In the genomic region with DNA sequence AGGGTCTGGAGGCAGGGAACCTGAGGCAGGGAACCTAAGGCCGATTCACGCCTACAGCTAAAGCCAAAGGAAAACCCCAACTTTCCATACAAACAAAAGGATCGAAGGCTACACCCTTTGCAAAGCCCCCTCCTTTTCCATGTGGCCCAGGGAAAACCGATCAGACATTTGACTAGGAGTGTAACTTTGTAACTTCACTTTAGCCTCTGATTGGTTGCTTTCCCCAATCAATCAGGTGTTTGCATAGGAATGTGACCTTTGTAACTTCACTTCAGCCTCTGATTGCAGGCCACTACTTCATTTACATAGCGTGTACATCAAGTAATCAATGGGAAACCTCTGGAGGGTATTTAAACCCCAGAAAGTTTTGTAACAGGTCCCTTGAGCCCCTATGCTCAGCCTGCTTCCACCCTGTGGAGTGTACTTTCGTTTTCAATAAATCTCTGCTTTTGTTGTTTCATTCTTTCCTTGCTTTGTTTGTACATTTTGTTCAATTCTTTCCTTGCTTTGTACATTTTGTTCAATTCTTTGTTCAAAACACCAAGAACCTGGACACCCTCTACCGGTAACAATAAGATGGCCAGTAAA, we compare ENCODE assay signal across 24 cellular contexts.
"Had no signal": no experiment of that assay in that cellular context is flagged by ENCODE, and none has a peak within 500 bp of the region (broad histone marks: within the 10 kb centered on the region; RNA-seq: fewer than 3 reads in every experiment).

No MANE protein-coding gene starts in this region.

- DNase-seq: activated B cell treated with CpG ODN at 0.5 μM for 24 hours; activated CD4-positive, alpha-beta T cell treated with anti-CD3 and anti-CD28 coated beads for 36 hours; activated CD4-positive, alpha-beta T cell treated with anti-CD3 and anti-CD28 coated beads, Interleukin-2, amount 50 U/mL, for 48 hours; activated effector memory CD4-positive, alpha-beta T cell treated with anti-CD3 and anti-CD28 coated beads, Interleukin-2, amount 50 U/mL, for 16 hours; activated naive CD4-positive, alpha-beta T cell treated with anti-CD3 and anti-CD28 coated beads, Interleukin-2, amount 10 ng/mL, durations not matched to agents 7 days and 5 days; activated T-cell treated with anti-CD3 and anti-CD28 coated beads, Interleukin-2, amount 50 U/mL, for 72 hours; amygdala; head of caudate nucleus; hypothalamus; mesenchymal stem cell; mucosa of descending colon; naive B cell; spleen; stimulated activated CD4-positive, alpha-beta T cell treated with anti-CD3 and anti-CD28 coated beads, Interleukin-4, amount 100 ng/mL, for 1 hour; stimulated activated naive CD4-positive, alpha-beta T cell treated with Interleukin-2 at 50 U/mL for 16 hours; T1000; upper lobe of right lung had no signal

- H3K36me3 ChIP-seq: cardiac muscle cell, gastroesophageal sphincter, prostate gland, right atrium auricular region, spleen, upper lobe of right lung had no signal

- H3K27ac Mint-ChIP-seq: activated B cell treated with CpG ODN at 0.5 μM for 24 hours; activated CD4-positive, alpha-beta T cell treated with anti-CD3 and anti-CD28 coated beads for 36 hours; activated naive CD4-positive, alpha-beta T cell treated with anti-CD3 and anti-CD28 coated beads, Interleukin-2, amount 10 ng/mL, durations not matched to agents 7 days and 5 days; activated T-cell treated with anti-CD3 and anti-CD28 coated beads, Interleukin-2, amount 50 U/mL, for 72 hours; T-helper 1 cell treated with Interleukin-12 subunit alpha and Interleukin-12 subunit beta and Interleukin-4 antibody, amounts not matched to agents 30 μg/mL and 1 μg/mL, for 36 hours had no signal

- H3K27me3 ChIP-seq: cardiac muscle cell, gastroesophageal sphincter, right atrium auricular region, spleen, upper lobe of right lung had no signal

- ATAC-seq: activated CD4-positive, alpha-beta T cell treated with anti-CD3 and anti-CD28 coated beads for 36 hours; activated T-cell treated with anti-CD3 and anti-CD28 coated beads, Interleukin-2, amount 50 U/mL, for 72 hours; gastroesophageal sphincter; mucosa of descending colon; upper lobe of right lung had no signal

- H3K9me3 ChIP-seq: gastroesophageal sphincter, prostate gland, right atrium auricular region, upper lobe of right lung had no signal

- FAIRE-seq: islet of Langerhans had no signal

- H3K27me3 Mint-ChIP-seq: activated B cell treated with CpG ODN at 0.5 μM for 24 hours; activated CD4-positive, alpha-beta T cell treated with anti-CD3 and anti-CD28 coated beads for 36 hours; activated naive CD4-positive, alpha-beta T cell treated with anti-CD3 and anti-CD28 coated beads, Interleukin-2, amount 10 ng/mL, durations not matched to agents 7 days and 5 days; naive B cell had no signal

- H3K4me3 ChIP-seq: cardiac muscle cell, gastroesophageal sphincter, mucosa of descending colon, prostate gland, right atrium auricular region, spleen, upper lobe of right lung had no signal

- H3K4me3 Mint-ChIP-seq: activated B cell treated with CpG ODN at 0.5 μM for 24 hours; activated CD4-positive, alpha-beta T cell treated with anti-CD3 and anti-CD28 coated beads for 36 hours; activated naive CD4-positive, alpha-beta T cell treated with anti-CD3 and anti-CD28 coated beads, Interleukin-2, amount 10 ng/mL, durations not matched to agents 7 days and 5 days; activated T-cell treated with anti-CD3 and anti-CD28 coated beads, Interleukin-2, amount 50 U/mL, for 72 hours; T-helper 1 cell treated with Interleukin-12 subunit alpha and Interleukin-12 subunit beta and Interleukin-4 antibody, amounts not matched to agents 30 μg/mL and 1 μg/mL, for 36 hours had no signal

- H3K27ac ChIP-seq: epithelial cell of prostate, gastroesophageal sphincter, prostate gland, right atrium auricular region, spleen, upper lobe of right lung had no signal
